ENCODE assay signal across 1 cellular context in the genomic region with DNA sequence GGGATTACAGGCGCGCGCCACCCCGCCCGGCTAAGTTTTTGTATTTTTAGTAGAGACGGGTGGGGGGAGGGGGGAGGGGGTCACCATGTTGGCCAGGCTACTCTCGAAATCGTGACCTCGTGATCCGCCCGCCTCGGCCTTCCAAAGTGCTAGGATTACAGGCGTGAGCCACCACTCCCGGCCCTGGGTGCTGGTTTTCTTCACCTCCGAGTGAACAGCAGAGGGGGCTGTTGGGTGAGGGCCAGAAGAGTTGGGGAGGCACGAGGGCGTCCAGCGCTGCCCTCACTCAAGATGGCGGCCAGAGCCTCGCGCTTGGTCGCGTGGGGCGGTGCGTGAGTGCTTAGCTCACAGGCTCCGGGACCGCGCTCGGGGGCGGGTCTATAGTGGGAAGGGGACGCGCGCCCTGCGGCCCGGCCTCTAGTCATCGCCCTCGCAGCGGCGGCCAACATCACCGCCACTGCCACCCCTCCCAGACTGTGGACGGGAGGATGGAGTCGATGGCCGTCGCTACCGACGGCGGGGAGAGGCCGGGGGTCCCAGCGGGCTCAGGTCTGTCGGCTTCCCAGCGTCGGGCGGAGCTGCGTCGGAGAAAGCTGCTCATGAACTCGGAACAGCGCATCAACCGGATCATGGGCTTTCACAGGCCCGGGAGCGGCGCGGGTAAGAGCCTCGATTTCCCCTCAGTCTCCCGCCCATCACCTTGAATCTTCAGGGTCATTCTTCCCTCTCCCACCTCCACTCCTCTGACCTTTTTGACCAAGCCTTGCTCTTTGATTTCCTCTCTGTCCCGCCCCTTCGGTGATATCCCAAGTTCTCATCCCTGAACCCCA.
A peak's percentile ranks its signal among the peaks of the same experiment; 100 is the strongest.
TF ChIP-seq lines count a peak whose summit lies in the region.

A gene (plus strand): TSS at position 416 of the 830 bp plus-strand sequence. CDS start 73 bp downstream, at position 489.

TF ChIP-seq in K562, 482 proteins besides CTCF, POLR2A, EP300 and RAD21 (continued from another document and continues in another):
- TF ChIP-seq, protein P1, sequence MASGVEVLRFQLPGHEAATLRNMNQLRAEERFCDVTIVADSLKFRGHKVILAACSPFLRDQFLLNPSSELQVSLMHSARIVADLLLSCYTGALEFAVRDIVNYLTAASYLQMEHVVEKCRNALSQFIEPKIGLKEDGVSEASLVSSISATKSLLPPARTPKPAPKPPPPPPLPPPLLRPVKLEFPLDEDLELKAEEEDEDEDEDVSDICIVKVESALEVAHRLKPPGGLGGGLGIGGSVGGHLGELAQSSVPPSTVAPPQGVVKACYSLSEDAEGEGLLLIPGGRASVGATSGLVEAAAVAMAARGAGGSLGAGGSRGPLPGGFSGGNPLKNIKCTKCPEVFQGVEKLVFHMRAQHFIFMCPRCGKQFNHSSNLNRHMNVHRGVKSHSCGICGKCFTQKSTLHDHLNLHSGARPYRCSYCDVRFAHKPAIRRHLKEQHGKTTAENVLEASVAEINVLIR (CRISPR knock-in tag; IDR thresholded peaks at IDR 0.05): peak; percentile 94
- TF ChIP-seq ZNF124 (CRISPR knock-in tag; IDR thresholded peaks at IDR 0.05) (no peak), TCF3 (CRISPR knock-in tag; IDR thresholded peaks at IDR 0.05) (peak; percentile 23; the same call in 1 of the 2 replicates), ZNF184 (CRISPR knock-in tag; IDR thresholded peaks at IDR 0.05) (no peak), CHCHD3 (CRISPR knock-in tag; IDR thresholded peaks at IDR 0.05) (no peak), ZNF780A (CRISPR knock-in tag; IDR thresholded peaks at IDR 0.05) (no peak), NFATC3 (IDR thresholded peaks at IDR 0.05) (no peak), ZNF778 (CRISPR knock-in tag; IDR thresholded peaks at IDR 0.05) (no peak), SAFB2 (IDR thresholded peaks at IDR 0.05; ENCODE audit: borderline replicate concordance, low read depth, low read length, severe bottlenecking) (no peak), TAF15 (IDR thresholded peaks at IDR 0.05; ENCODE audit: low read depth, low read length) (no peak), MIER1 (IDR thresholded peaks at IDR 0.05; ENCODE audit: low read depth) (no peak), DIDO1 (tag; IDR thresholded peaks at IDR 0.05; ENCODE audit: low read depth) (no peak), SPI1 (IDR thresholded peaks at IDR 0.05; ENCODE audit: borderline replicate concordance, low read depth, low read length) (no peak), RCOR1 (IDR thresholded peaks at IDR 0.05; ENCODE audit: borderline replicate concordance in 1 of 2, low read depth in 2 of 2, low read length in 2 of 2) (peak in 1 of 2 experiments; percentile 25; a peak in 1 of 4 replicates), SIRT6 (IDR thresholded peaks at IDR 0.05; ENCODE audit: low read depth, low read length) (no peak), ELF1 (tag; IDR thresholded peaks at IDR 0.05) (no peak), DNMT1 (IDR thresholded peaks at IDR 0.05) (no peak), ZNF133 (CRISPR knock-in tag; IDR thresholded peaks at IDR 0.05) (no peak), KLF13 (tag; IDR thresholded peaks at IDR 0.05; ENCODE audit: borderline replicate concordance, low read depth) (peak; percentile 36; the same call in 1 of the 2 replicates), TEAD2 (tag; IDR thresholded peaks at IDR 0.05) (no peak), RFX1 (IDR thresholded peaks at IDR 0.05) (no peak), NFIC (IDR thresholded peaks at IDR 0.05) (peak; percentile 75), TOE1 (IDR thresholded peaks at IDR 0.05; ENCODE audit: borderline replicate concordance) (peak; percentile 86), TOE1 (CRISPR knock-in tag; IDR thresholded peaks at IDR 0.05; ENCODE audit: borderline replicate concordance, low read depth) (0 out of 2 replicates have a peak, but pooled peaks have one; percentile 44), SUPT5H (IDR thresholded peaks at IDR 0.05) (peak; percentile 78), ZNF274 (IDR thresholded peaks at IDR 0.05; ENCODE audit: borderline replicate concordance, low read depth, low read length) (no peak), MYBL2 (IDR thresholded peaks at IDR 0.05; ENCODE audit: low read depth) (no peak), MYBL2 (CRISPR knock-in tag; IDR thresholded peaks at IDR 0.05; ENCODE audit: borderline replicate concordance) (no peak), ZNF217 (CRISPR knock-in tag; IDR thresholded peaks at IDR 0.05) (no peak), NR4A1 (CRISPR knock-in tag; IDR thresholded peaks at IDR 0.05) (0 out of 2 replicates have a peak, but pooled peaks have one; percentile 84), NR4A1 (tag; IDR thresholded peaks at IDR 0.05) (no peak), ZSCAN32 (CRISPR knock-in tag; IDR thresholded peaks at IDR 0.05) (no peak), XRCC3 (IDR thresholded peaks at IDR 0.05) (no peak), KDM4B (IDR thresholded peaks at IDR 0.05; ENCODE audit: borderline replicate concordance in 2 of 2, low read depth in 1 of 2) (0 out of 4 replicates have a peak, but pooled peaks of 1 of the 2 experiments have one; percentile 59), KAT8 (IDR thresholded peaks at IDR 0.05; ENCODE audit: low read depth) (no peak), NCOA2 (IDR thresholded peaks at IDR 0.05; ENCODE audit: partially characterized antibody in 2 of 2) (no peak), TCFL5 (CRISPR knock-in tag; conservative IDR thresholded peaks at IDR 0.05) (no peak), SMARCC2 (IDR thresholded peaks at IDR 0.05; ENCODE audit: low read depth) (no peak), MAFF (IDR thresholded peaks at IDR 0.05; ENCODE audit: low read length) (no peak), TAF1 (IDR thresholded peaks at IDR 0.05; ENCODE audit: control insufficient read depth, extremely low read depth, insufficient read depth, low read length, severe bottlenecking) (peak; percentile 74), DPF2 (IDR thresholded peaks at IDR 0.05) (no peak), HEY1 (CRISPR knock-in tag; IDR thresholded peaks at IDR 0.05; ENCODE audit: borderline replicate concordance) (no peak), LARP7 (IDR thresholded peaks at IDR 0.05) (peak; percentile 75; the same call in 1 of the 2 replicates), PRMT5 (CRISPR knock-in tag; IDR thresholded peaks at IDR 0.05) (no peak), RHOXF2B (CRISPR knock-in tag; conservative IDR thresholded peaks at IDR 0.05) (no peak), CBFB (CRISPR knock-in tag; IDR thresholded peaks at IDR 0.05) (no peak; the same call in 1 of the 2 replicates), TEAD4 (IDR thresholded peaks at IDR 0.05; ENCODE audit: low read length) (0 out of 2 replicates have a peak, but pooled peaks have one; percentile 9), TEAD4 (CRISPR knock-in tag; IDR thresholded peaks at IDR 0.05; ENCODE audit: borderline replicate concordance) (no peak), EGR1 (conservative IDR thresholded peaks at IDR 0.05) (peak; percentile 78), HSF4 (CRISPR knock-in tag; IDR thresholded peaks at IDR 0.05; ENCODE audit: borderline replicate concordance) (no peak), ZNF232 (CRISPR knock-in tag; IDR thresholded peaks at IDR 0.05) (no peak; the same call in 1 of the 2 replicates), MCM3 (IDR thresholded peaks at IDR 0.05) (no peak), SNIP1 (IDR thresholded peaks at IDR 0.05; ENCODE audit: low read depth) (no peak), NONO (IDR thresholded peaks at IDR 0.05; ENCODE audit: low read depth in 2 of 2, low read length in 1 of 2) (peak; percentile 26 to 52; a peak in 1 of 4 replicates), KDM5B (IDR thresholded peaks at IDR 0.05; ENCODE audit: insufficient replicate concordance, low read depth, low read length) (peak; percentile 73)
- TF ChIP-seq, protein P2, sequence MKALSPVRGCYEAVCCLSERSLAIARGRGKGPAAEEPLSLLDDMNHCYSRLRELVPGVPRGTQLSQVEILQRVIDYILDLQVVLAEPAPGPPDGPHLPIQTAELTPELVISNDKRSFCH (CRISPR knock-in tag; IDR thresholded peaks at IDR 0.05): no peak
- TF ChIP-seq, protein P2 (tag; IDR thresholded peaks at IDR 0.05): no peak
- TF ChIP-seq, protein P3, sequence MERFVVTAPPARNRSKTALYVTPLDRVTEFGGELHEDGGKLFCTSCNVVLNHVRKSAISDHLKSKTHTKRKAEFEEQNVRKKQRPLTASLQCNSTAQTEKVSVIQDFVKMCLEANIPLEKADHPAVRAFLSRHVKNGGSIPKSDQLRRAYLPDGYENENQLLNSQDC (CRISPR knock-in tag; IDR thresholded peaks at IDR 0.05): no peak
- TF ChIP-seq, protein P4, sequence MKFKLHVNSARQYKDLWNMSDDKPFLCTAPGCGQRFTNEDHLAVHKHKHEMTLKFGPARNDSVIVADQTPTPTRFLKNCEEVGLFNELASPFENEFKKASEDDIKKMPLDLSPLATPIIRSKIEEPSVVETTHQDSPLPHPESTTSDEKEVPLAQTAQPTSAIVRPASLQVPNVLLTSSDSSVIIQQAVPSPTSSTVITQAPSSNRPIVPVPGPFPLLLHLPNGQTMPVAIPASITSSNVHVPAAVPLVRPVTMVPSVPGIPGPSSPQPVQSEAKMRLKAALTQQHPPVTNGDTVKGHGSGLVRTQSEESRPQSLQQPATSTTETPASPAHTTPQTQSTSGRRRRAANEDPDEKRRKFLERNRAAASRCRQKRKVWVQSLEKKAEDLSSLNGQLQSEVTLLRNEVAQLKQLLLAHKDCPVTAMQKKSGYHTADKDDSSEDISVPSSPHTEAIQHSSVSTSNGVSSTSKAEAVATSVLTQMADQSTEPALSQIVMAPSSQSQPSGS (CRISPR knock-in tag; IDR thresholded peaks at IDR 0.05): no peak; the same call in 1 of the 2 replicates
- TF ChIP-seq, protein P5, sequence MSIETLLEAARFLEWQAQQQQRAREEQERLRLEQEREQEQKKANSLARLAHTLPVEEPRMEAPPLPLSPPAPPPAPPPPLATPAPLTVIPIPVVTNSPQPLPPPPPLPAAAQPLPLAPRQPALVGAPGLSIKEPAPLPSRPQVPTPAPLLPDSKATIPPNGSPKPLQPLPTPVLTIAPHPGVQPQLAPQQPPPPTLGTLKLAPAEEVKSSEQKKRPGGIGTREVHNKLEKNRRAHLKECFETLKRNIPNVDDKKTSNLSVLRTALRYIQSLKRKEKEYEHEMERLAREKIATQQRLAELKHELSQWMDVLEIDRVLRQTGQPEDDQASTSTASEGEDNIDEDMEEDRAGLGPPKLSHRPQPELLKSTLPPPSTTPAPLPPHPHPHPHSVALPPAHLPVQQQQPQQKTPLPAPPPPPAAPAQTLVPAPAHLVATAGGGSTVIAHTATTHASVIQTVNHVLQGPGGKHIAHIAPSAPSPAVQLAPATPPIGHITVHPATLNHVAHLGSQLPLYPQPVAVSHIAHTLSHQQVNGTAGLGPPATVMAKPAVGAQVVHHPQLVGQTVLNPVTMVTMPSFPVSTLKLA (conservative IDR thresholded peaks at IDR 0.05): peak; percentile 94 to 97
- TF ChIP-seq, protein P6, sequence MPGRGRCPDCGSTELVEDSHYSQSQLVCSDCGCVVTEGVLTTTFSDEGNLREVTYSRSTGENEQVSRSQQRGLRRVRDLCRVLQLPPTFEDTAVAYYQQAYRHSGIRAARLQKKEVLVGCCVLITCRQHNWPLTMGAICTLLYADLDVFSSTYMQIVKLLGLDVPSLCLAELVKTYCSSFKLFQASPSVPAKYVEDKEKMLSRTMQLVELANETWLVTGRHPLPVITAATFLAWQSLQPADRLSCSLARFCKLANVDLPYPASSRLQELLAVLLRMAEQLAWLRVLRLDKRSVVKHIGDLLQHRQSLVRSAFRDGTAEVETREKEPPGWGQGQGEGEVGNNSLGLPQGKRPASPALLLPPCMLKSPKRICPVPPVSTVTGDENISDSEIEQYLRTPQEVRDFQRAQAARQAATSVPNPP (IDR thresholded peaks at IDR 0.05; ENCODE audit: borderline replicate concordance, insufficient read depth, insufficient read length): no peak
- TF ChIP-seq, protein P7, sequence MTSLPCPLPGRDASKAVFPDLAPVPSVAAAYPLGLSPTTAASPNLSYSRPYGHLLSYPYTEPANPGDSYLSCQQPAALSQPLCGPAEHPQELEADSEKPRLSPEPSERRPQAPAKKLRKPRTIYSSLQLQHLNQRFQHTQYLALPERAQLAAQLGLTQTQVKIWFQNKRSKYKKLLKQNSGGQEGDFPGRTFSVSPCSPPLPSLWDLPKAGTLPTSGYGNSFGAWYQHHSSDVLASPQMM (CRISPR knock-in tag; IDR thresholded peaks at IDR 0.05): no peak
- TF ChIP-seq, protein P8, sequence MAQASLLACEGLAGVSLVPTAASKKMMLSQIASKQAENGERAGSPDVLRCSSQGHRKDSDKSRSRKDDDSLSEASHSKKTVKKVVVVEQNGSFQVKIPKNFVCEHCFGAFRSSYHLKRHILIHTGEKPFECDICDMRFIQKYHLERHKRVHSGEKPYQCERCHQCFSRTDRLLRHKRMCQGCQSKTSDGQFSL (CRISPR knock-in tag; IDR thresholded peaks at IDR 0.05): peak; percentile 67
- TF ChIP-seq, protein P8 (tag; IDR thresholded peaks at IDR 0.05): no peak
- TF ChIP-seq, protein P9, sequence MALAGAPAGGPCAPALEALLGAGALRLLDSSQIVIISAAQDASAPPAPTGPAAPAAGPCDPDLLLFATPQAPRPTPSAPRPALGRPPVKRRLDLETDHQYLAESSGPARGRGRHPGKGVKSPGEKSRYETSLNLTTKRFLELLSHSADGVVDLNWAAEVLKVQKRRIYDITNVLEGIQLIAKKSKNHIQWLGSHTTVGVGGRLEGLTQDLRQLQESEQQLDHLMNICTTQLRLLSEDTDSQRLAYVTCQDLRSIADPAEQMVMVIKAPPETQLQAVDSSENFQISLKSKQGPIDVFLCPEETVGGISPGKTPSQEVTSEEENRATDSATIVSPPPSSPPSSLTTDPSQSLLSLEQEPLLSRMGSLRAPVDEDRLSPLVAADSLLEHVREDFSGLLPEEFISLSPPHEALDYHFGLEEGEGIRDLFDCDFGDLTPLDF (CRISPR knock-in tag; IDR thresholded peaks at IDR 0.05): peak; percentile 82
- TF ChIP-seq, protein P10, sequence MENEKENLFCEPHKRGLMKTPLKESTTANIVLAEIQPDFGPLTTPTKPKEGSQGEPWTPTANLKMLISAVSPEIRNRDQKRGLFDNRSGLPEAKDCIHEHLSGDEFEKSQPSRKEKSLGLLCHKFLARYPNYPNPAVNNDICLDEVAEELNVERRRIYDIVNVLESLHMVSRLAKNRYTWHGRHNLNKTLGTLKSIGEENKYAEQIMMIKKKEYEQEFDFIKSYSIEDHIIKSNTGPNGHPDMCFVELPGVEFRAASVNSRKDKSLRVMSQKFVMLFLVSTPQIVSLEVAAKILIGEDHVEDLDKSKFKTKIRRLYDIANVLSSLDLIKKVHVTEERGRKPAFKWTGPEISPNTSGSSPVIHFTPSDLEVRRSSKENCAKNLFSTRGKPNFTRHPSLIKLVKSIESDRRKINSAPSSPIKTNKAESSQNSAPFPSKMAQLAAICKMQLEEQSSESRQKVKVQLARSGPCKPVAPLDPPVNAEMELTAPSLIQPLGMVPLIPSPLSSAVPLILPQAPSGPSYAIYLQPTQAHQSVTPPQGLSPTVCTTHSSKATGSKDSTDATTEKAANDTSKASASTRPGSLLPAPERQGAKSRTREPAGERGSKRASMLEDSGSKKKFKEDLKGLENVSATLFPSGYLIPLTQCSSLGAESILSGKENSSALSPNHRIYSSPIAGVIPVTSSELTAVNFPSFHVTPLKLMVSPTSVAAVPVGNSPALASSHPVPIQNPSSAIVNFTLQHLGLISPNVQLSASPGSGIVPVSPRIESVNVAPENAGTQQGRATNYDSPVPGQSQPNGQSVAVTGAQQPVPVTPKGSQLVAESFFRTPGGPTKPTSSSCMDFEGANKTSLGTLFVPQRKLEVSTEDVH (IDR thresholded peaks at IDR 0.05; ENCODE audit: low read depth, partially characterized antibody): peak; percentile 73
